ENCODE assay signal across 25 cellular contexts in genomic region chr13:48255090-48255489, GRCh38.
"Had no signal": no experiment of that assay in that cellular context is flagged by ENCODE, and none has a peak within 500 bp of the region (broad histone marks: within the 10 kb centered on the region; RNA-seq: fewer than 3 reads in every experiment).

No MANE protein-coding gene starts in this region.

- DNase-seq: activated CD4-positive, alpha-beta memory T cell treated with anti-CD3 and anti-CD28 coated beads for 36 hours; activated CD4-positive, alpha-beta T cell treated with anti-CD3 and anti-CD28 coated beads, Interleukin-2, amount 10 ng/mL, durations not matched to agents 7 days and 5 days; activated CD8-positive, alpha-beta memory T cell treated with anti-CD3 and anti-CD28 coated beads, Interleukin-2, amount 50 U/mL, for 4 hours; activated effector memory CD4-positive, alpha-beta T cell treated with anti-CD3 and anti-CD28 coated beads, Interleukin-2, amount 50 U/mL, for 16 hours; activated naive CD4-positive, alpha-beta T cell; activated T-cell treated with anti-CD3 and anti-CD28 coated beads, Interleukin-2, amount 50 U/mL, for 72 hours; amygdala; MM.1S; MV-4-11; NCI-H1092; NCI-H1436 treated with DMSO at 0.1 percent for 48 hours; NCI-H1694 treated with DMSO at 0.1 percent for 48 hours; NCI-H2029; NCI-H345; NCI-H524 treated with DMSO at 0.1 percent for 48 hours; Peyer's patch; RPMI8226; SIG-M5 had no signal

- H3K4me3 ChIP-seq: ascending aorta, cardiac muscle cell, Peyer's patch had no signal

- ATAC-seq: activated naive CD4-positive, alpha-beta T cell treated with anti-CD3 and anti-CD28 coated beads, Interleukin-2, amount 50 U/mL, for 72 hours; activated T-cell treated with anti-CD3 and anti-CD28 coated beads, Interleukin-2, amount 50 U/mL, for 72 hours; activated T-helper 17 cell treated with anti-CD3 and anti-CD28 coated beads, Interleukin-2, amount 50 U/mL, for 72 hours had no signal

- H3K9me3 ChIP-seq: ascending aorta, Peyer's patch had no signal

- H3K27ac ChIP-seq: ascending aorta, cardiac muscle cell, KMS-11, Peyer's patch had no signal

- H3K27ac Mint-ChIP-seq: activated CD4-positive, alpha-beta memory T cell treated with anti-CD3 and anti-CD28 coated beads for 36 hours; activated CD4-positive, alpha-beta T cell treated with anti-CD3 and anti-CD28 coated beads, Interleukin-2, amount 10 ng/mL, durations not matched to agents 7 days and 5 days; activated naive CD4-positive, alpha-beta T cell treated with anti-CD3 and anti-CD28 coated beads, Interleukin-2, amount 50 U/mL, for 72 hours; activated T-cell treated with anti-CD3 and anti-CD28 coated beads, Interleukin-2, amount 50 U/mL, for 72 hours; activated T-helper 17 cell treated with anti-CD3 and anti-CD28 coated beads, Interleukin-2, amount 50 U/mL, for 72 hours; T-helper 2 cell treated with Interferon-gamma antibody and Interleukin-4, amounts not matched to agents 5 μg/mL and 100 μg/mL, for 36 hours had no signal

- H3K4me3 Mint-ChIP-seq: activated CD4-positive, alpha-beta memory T cell treated with anti-CD3 and anti-CD28 coated beads for 36 hours; activated CD4-positive, alpha-beta T cell treated with anti-CD3 and anti-CD28 coated beads, Interleukin-2, amount 10 ng/mL, durations not matched to agents 7 days and 5 days; activated T-cell treated with anti-CD3 and anti-CD28 coated beads, Interleukin-2, amount 50 U/mL, for 72 hours; activated T-helper 17 cell treated with anti-CD3 and anti-CD28 coated beads, Interleukin-2, amount 50 U/mL, for 72 hours; central memory CD8-positive, alpha-beta T cell; T-helper 2 cell treated with Interferon-gamma antibody and Interleukin-4, amounts not matched to agents 5 μg/mL and 100 μg/mL, for 36 hours had no signal

- H3K27me3 Mint-ChIP-seq: activated CD4-positive, alpha-beta memory T cell treated with anti-CD3 and anti-CD28 coated beads for 36 hours; activated CD4-positive, alpha-beta T cell treated with anti-CD3 and anti-CD28 coated beads, Interleukin-2, amount 10 ng/mL, durations not matched to agents 7 days and 5 days; activated T-helper 17 cell treated with anti-CD3 and anti-CD28 coated beads, Interleukin-2, amount 50 U/mL, for 72 hours; central memory CD8-positive, alpha-beta T cell had no signal

- H3K27me3 ChIP-seq: ascending aorta, cardiac muscle cell, Peyer's patch had no signal

- H3K9ac ChIP-seq: KMS-11 had no signal

- H3K9me3 Mint-ChIP-seq: activated CD4-positive, alpha-beta memory T cell treated with anti-CD3 and anti-CD28 coated beads for 36 hours; activated CD4-positive, alpha-beta T cell treated with anti-CD3 and anti-CD28 coated beads, Interleukin-2, amount 10 ng/mL, durations not matched to agents 7 days and 5 days; activated naive CD4-positive, alpha-beta T cell treated with anti-CD3 and anti-CD28 coated beads, Interleukin-2, amount 50 U/mL, for 72 hours; activated T-cell treated with anti-CD3 and anti-CD28 coated beads, Interleukin-2, amount 50 U/mL, for 72 hours; activated T-helper 17 cell treated with anti-CD3 and anti-CD28 coated beads, Interleukin-2, amount 50 U/mL, for 72 hours; central memory CD8-positive, alpha-beta T cell; T-helper 2 cell treated with Interferon-gamma antibody and Interleukin-4, amounts not matched to agents 5 μg/mL and 100 μg/mL, for 36 hours had no signal
